In genomic region chr12:97875064-97875463, GRCh38 we compare ENCODE assay signal across 25 cellular contexts.
"Had no signal": no experiment of that assay in that cellular context is flagged by ENCODE, and none has a peak within 500 bp of the region (broad histone marks: within the 10 kb centered on the region; RNA-seq: fewer than 3 reads in every experiment).

No MANE protein-coding gene starts in this region.

- H3K4me3 ChIP-seq: adrenal gland, Peyer's patch had no signal

- ATAC-seq: activated T-cell treated with anti-CD3 and anti-CD28 coated beads, Interleukin-2, amount 50 U/mL, for 4 hours; T-helper 17 cell had no signal

- H3K27me3 ChIP-seq: adrenal gland, Peyer's patch had no signal

- H3K9me3 ChIP-seq: adrenal gland, Peyer's patch had no signal

- H3K36me3 ChIP-seq: adrenal gland, Peyer's patch had no signal

- H3K4me1 ChIP-seq: adrenal gland, Peyer's patch had no signal

- H3K27me3 Mint-ChIP-seq: activated B cell treated with CpG ODN at 0.5 μM for 24 hours; activated CD4-positive, alpha-beta memory T cell treated with anti-CD3 and anti-CD28 coated beads for 36 hours; activated CD4-positive, alpha-beta T cell treated with anti-CD3 and anti-CD28 coated beads, Interleukin-2, amount 10 ng/mL, durations not matched to agents 24 days and 14 days; activated naive CD8-positive, alpha-beta T cell; T-helper 17 cell had no signal

- H3K36me3 Mint-ChIP-seq: activated CD4-positive, alpha-beta memory T cell treated with anti-CD3 and anti-CD28 coated beads for 36 hours; activated naive CD8-positive, alpha-beta T cell had no signal

- H3K4me1 Mint-ChIP-seq: activated B cell treated with CpG ODN at 0.5 μM for 24 hours; activated CD4-positive, alpha-beta T cell treated with anti-CD3 and anti-CD28 coated beads, Interleukin-2, amount 10 ng/mL, durations not matched to agents 24 days and 14 days; T-helper 17 cell had no signal

- H3K9me3 Mint-ChIP-seq: activated CD4-positive, alpha-beta T cell treated with anti-CD3 and anti-CD28 coated beads, Interleukin-2, amount 10 ng/mL, durations not matched to agents 24 days and 14 days; activated naive CD4-positive, alpha-beta T cell treated with anti-CD3 and anti-CD28 coated beads for 36 hours had no signal

- H3K4me3 Mint-ChIP-seq: activated B cell treated with CpG ODN at 0.5 μM for 24 hours; activated CD4-positive, alpha-beta memory T cell treated with anti-CD3 and anti-CD28 coated beads for 36 hours; activated CD4-positive, alpha-beta T cell treated with anti-CD3 and anti-CD28 coated beads, Interleukin-2, amount 10 ng/mL, durations not matched to agents 24 days and 14 days; activated naive CD4-positive, alpha-beta T cell treated with anti-CD3 and anti-CD28 coated beads for 36 hours; activated naive CD8-positive, alpha-beta T cell; activated T-cell treated with anti-CD3 and anti-CD28 coated beads, Interleukin-2, amount 50 U/mL, for 4 hours; T-helper 17 cell had no signal

- H3K27ac Mint-ChIP-seq: activated B cell treated with CpG ODN at 0.5 μM for 24 hours; activated CD4-positive, alpha-beta memory T cell treated with anti-CD3 and anti-CD28 coated beads for 36 hours; activated CD4-positive, alpha-beta T cell treated with anti-CD3 and anti-CD28 coated beads, Interleukin-2, amount 10 ng/mL, durations not matched to agents 24 days and 14 days; activated naive CD4-positive, alpha-beta T cell treated with anti-CD3 and anti-CD28 coated beads for 36 hours; activated naive CD8-positive, alpha-beta T cell; T-helper 17 cell had no signal

- DNase-seq: activated B cell treated with CpG ODN at 0.5 μM for 24 hours; activated CD4-positive, alpha-beta memory T cell treated with anti-CD3 and anti-CD28 coated beads for 36 hours; activated CD4-positive, alpha-beta T cell treated with anti-CD3 and anti-CD28 coated beads for 1 hour; activated CD4-positive, alpha-beta T cell treated with anti-CD3 and anti-CD28 coated beads, Interleukin-2, amount 10 ng/mL, durations not matched to agents 24 days and 14 days; activated CD8-positive, alpha-beta memory T cell treated with anti-CD3 and anti-CD28 coated beads for 24 hours; activated effector memory CD4-positive, alpha-beta T cell treated with anti-CD3 and anti-CD28 coated beads, Interleukin-2, amount 50 U/mL, for 16 hours; activated naive CD4-positive, alpha-beta T cell treated with anti-CD3 and anti-CD28 coated beads for 36 hours; activated T-cell treated with anti-CD3 and anti-CD28 coated beads, Interleukin-2, amount 50 U/mL, for 4 hours; adrenal gland; anterior cingulate cortex; Karpas-422; NCI-H1105 treated with DMSO at 0.1 percent for 48 hours; NCI-H1436 treated with DMSO at 0.1 percent for 48 hours; NCI-H187; NCI-H2081; NCI-H510A treated with DMSO at 0.1 percent for 48 hours; NCI-H69; NK-92 treated with Interleukin-12 subunit alpha and Interleukin-12 subunit beta, amount 100 ng/mL, for 24 hours; OCI-M1; Peyer's patch; SHP77 treated with DMSO at 0.1 percent for 48 hours; T-helper 17 cell; T-helper 9 cell had no signal

- H3K27ac ChIP-seq: adrenal gland, Peyer's patch, RWPE1 had no signal
